8 cellular contexts compared by ENCODE assay signal in genomic region chr7:55526770-55527169, GRCh38. TPM values are rescaled to one million over a fixed set of nuclear protein-coding genes. Genes with fewer than 3 reads are reported as not detected.
A peak's percentile ranks its signal among the peaks of the same experiment; 100 is the strongest.
DNase-seq lines count a peak whose midpoint lies in the region; ATAC-seq, FAIRE-seq and TF ChIP-seq lines count a peak whose summit lies in the region.

No MANE protein-coding gene starts in this region.

- H3K4me3 ChIP-seq in HepG2 (replicated peaks in 1 of 3; ENCODE audit: insufficient read depth in 1 of 3, low read depth in 2 of 3, low read length in 3 of 3), result no peak overlapping the region
- no peak overlapping the region for H3K4me3 ChIP-seq in tibial artery

- in situ Hi-C loops in HepG2 (cut with HindIII; ENCODE audit: extremely low pct_ligation_motif_present, low pct_unique_long_range_greater_than_20kb), result no loop called here

- FAIRE-seq in HepG2 (lab: Jason Lieb, UNC), result no peak

- no peaks in the 10 kb centered on the region; the same call in 1 of the 2 replicates for H4K20me1 ChIP-seq in HepG2 (ENCODE audit: insufficient read depth, low read length)

- no peak for TF ChIP-seq CTCF in HepG2 (CRISPR knock-in tag; IDR thresholded peaks at IDR 0.05)
- TF ChIP-seq CTCF in tibial artery (IDR thresholded peaks at IDR 0.05), result no peak

- CTCF ChIA-PET in HepG2 (lab: Yijun Ruan, JAX; ENCODE audit: low intra/inter-chr PET ratio, low total read pairs), result no interaction called here

- no peak for TF ChIP-seq EP300 in HepG2 (IDR thresholded peaks at IDR 0.05; ENCODE audit: low read depth in 2 of 2, low read length in 2 of 2)
- TF ChIP-seq EP300 in HepG2 (CRISPR knock-in tag; IDR thresholded peaks at IDR 0.05; ENCODE audit: borderline replicate concordance), result no peak

- peaks cover 32% of the 10 kb centered on the region for H3K79me2 ChIP-seq in HepG2 (ENCODE audit: insufficient read depth, low read length)

- TF ChIP-seq RAD21 in HepG2 (CRISPR knock-in tag; IDR thresholded peaks at IDR 0.05), result no peak

- H3K36me3 ChIP-seq in HepG2 (replicated peaks in 1 of 2; ENCODE audit: control insufficient read depth in 1 of 2, insufficient read depth in 2 of 2, low read length in 2 of 2) (no peaks in the 10 kb centered on the region), tibial artery (no peaks in the 10 kb centered on the region)

- H2AFZ ChIP-seq in HepG2 (ENCODE audit: low read length), result no peak overlapping the region

- H3K4me1 ChIP-seq in HepG2 (ENCODE audit: insufficient read depth, low read length), result no peaks in the 10 kb centered on the region
- peaks cover 0 to 32% (median 13%) of the 10 kb centered on the region in 4 donors for H3K4me1 ChIP-seq in tibial artery

- H3K9me3 ChIP-seq in HepG2 (ENCODE audit: low read length) (no peaks in the 10 kb centered on the region), tibial artery (no peaks in the 10 kb centered on the region)

- no TSS peak for BruUV-seq in HepG2 (replicated peaks; lab: Mats Ljungman, UMichigan)

- peak; percentile 15 for DNase-seq in NCI-H82 treated with DMSO at 0.1 percent for 48 hours (lab: John Stamatoyannopoulos, UW; ENCODE audit: unreplicated experiment)
- no peak for DNase-seq in HepG2 (ENCODE audit: low spot score)
- no peak for DNase-seq in tibial artery
- DNase-seq in HT-29 (ENCODE audit: low spot score), result no peak
- no peak for DNase-seq in EL
- no peak for DNase-seq in cortex of kidney (lab: John Stamatoyannopoulos, UW)

- no peak for TF ChIP-seq POLR2A in HepG2 (IDR thresholded peaks at IDR 0.05; ENCODE audit: insufficient read depth in 1 of 2, low read depth in 2 of 2, low read length in 2 of 2)

- intact Hi-C loops in HepG2 (cut with micrococcal nuclease; ENCODE audit: unreplicated experiment), result no loop called here
- intact Hi-C loops in tibial artery (cut with DNase I; ENCODE audit: low total_unique reads), result no loop called here

- H3K9ac ChIP-seq in HepG2 (ENCODE audit: insufficient read depth, low read depth, low read length), result no peak overlapping the region

- H3K4me2 ChIP-seq in HepG2 (ENCODE audit: low read depth, low read length), result no peak overlapping the region

- 98% methylated on average over 5 of the region's 5 CpGs for WGBS in HepG2 (ENCODE audit: low lambda C conversion rate)

- ATAC-seq in GM18867 (IDR thresholded peaks at IDR 0.05; ENCODE audit: unreplicated experiment) (peak; percentile 69), HG02885 (IDR thresholded peaks at IDR 0.05; ENCODE audit: poor library complexity, unreplicated experiment) (peak; percentile 76), HepG2 (peak; percentile 38; the same call in 1 of the 3 replicates)

- no peak overlapping the region for H3K27ac ChIP-seq in HepG2 (ENCODE audit: extremely low read length, insufficient read depth, low read length)
- H3K27ac ChIP-seq in tibial artery, result no peak overlapping the region

- H3K27me3 ChIP-seq in HepG2 (ENCODE audit: control insufficient read depth in 1 of 2, insufficient read depth in 2 of 2, low read length in 2 of 2), result no peaks in the 10 kb centered on the region
- no peaks in the 10 kb centered on the region for H3K27me3 ChIP-seq in tibial artery

- POLR2A ChIA-PET in HepG2 (lab: Yijun Ruan, JAX), result no interaction called here

TF ChIP-seq in HepG2, 621 proteins besides CTCF, POLR2A, EP300 and RAD21:
- TF ChIP-seq BCL6 (CRISPR knock-in tag; IDR thresholded peaks at IDR 0.05) (no peak), PPARG (CRISPR knock-in tag; conservative IDR thresholded peaks at IDR 0.05) (no peak), FOXC1 (CRISPR knock-in tag; IDR thresholded peaks at IDR 0.05; ENCODE audit: borderline replicate concordance) (no peak), SMAD3 (CRISPR knock-in tag; IDR thresholded peaks at IDR 0.05) (no peak), PBX2 (CRISPR knock-in tag; IDR thresholded peaks at IDR 0.05) (no peak), MTERF4 (CRISPR knock-in tag; IDR thresholded peaks at IDR 0.05) (no peak)
- TF ChIP-seq, protein P1, sequence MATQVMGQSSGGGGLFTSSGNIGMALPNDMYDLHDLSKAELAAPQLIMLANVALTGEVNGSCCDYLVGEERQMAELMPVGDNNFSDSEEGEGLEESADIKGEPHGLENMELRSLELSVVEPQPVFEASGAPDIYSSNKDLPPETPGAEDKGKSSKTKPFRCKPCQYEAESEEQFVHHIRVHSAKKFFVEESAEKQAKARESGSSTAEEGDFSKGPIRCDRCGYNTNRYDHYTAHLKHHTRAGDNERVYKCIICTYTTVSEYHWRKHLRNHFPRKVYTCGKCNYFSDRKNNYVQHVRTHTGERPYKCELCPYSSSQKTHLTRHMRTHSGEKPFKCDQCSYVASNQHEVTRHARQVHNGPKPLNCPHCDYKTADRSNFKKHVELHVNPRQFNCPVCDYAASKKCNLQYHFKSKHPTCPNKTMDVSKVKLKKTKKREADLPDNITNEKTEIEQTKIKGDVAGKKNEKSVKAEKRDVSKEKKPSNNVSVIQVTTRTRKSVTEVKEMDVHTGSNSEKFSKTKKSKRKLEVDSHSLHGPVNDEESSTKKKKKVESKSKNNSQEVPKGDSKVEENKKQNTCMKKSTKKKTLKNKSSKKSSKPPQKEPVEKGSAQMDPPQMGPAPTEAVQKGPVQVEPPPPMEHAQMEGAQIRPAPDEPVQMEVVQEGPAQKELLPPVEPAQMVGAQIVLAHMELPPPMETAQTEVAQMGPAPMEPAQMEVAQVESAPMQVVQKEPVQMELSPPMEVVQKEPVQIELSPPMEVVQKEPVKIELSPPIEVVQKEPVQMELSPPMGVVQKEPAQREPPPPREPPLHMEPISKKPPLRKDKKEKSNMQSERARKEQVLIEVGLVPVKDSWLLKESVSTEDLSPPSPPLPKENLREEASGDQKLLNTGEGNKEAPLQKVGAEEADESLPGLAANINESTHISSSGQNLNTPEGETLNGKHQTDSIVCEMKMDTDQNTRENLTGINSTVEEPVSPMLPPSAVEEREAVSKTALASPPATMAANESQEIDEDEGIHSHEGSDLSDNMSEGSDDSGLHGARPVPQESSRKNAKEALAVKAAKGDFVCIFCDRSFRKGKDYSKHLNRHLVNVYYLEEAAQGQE (IDR thresholded peaks at IDR 0.05; ENCODE audit: borderline replicate concordance in 1 of 2, low read depth in 1 of 2, low read length in 2 of 2), result peak; percentile 3 to 78
- TF ChIP-seq, protein P2, sequence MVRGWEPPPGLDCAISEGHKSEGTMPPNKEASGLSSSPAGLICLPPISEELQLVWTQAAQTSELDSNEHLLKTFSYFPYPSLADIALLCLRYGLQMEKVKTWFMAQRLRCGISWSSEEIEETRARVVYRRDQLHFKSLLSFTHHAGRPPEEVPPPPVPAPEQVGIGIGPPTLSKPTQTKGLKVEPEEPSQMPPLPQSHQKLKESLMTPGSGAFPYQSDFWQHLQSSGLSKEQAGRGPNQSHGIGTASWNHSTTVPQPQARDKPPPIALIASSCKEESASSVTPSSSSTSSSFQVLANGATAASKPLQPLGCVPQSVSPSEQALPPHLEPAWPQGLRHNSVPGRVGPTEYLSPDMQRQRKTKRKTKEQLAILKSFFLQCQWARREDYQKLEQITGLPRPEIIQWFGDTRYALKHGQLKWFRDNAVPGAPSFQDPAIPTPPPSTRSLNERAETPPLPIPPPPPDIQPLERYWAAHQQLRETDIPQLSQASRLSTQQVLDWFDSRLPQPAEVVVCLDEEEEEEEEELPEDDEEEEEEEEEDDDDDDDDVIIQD (CRISPR knock-in tag; IDR thresholded peaks at IDR 0.05; ENCODE audit: low read depth), result no peak

RNA-seq across cellular contexts. Expression of gene VOPP1, which starts 45.5 kb away (rescaled TPM):
- 49.9 and 55.3 TPM in 2 replicates for total RNA-seq in HepG2 (2016; rRNA removed; fragmentation: Illumina TruSeq; extraction: Trizol)
- 29.6 and 31.7 TPM in 2 replicates for total RNA-seq in HepG2 (2016; cell fraction: cytosol; rRNA removed; fragmentation: Illumina TruSeq; extraction: Trizol; ENCODE audit: low read depth)
- 43.7 and 56.7 TPM in 2 replicates for total RNA-seq in HepG2 (2016; cell fraction: insoluble cytoplasmic fraction; rRNA removed; fragmentation: Illumina TruSeq; extraction: Trizol)
- 74.9 and 78.9 TPM in 2 replicates for total RNA-seq in HepG2 (2016; cell fraction: membrane; rRNA removed; fragmentation: Illumina TruSeq; extraction: Trizol)
- 43.5 and 50.2 TPM in 2 replicates for total RNA-seq in HepG2 (2016; cell fraction: nucleus; rRNA removed; fragmentation: Illumina TruSeq; extraction: Trizol)
- 21.3 and 21.8 TPM in 2 replicates for polyA plus RNA-seq in HepG2 (2011; rRNA removed)
- polyA plus RNA-seq in HepG2 (2011; cell fraction: cytosol; rRNA removed), result 21.1 and 24.6 TPM in 2 replicates
- 12.5 and 14.4 TPM in 2 replicates for polyA plus RNA-seq in HepG2 (2011; cell fraction: nucleus; rRNA removed)
- 24.1 and 26.8 TPM in 2 replicates for polyA plus RNA-seq in HepG2 (2012)
- polyA plus RNA-seq in HepG2 (2016; cell fraction: cytosol; fragmentation: Illumina TruSeq; extraction: Trizol; ENCODE audit: low read depth), result 32.1 and 36.4 TPM in 2 replicates
- polyA plus RNA-seq in HepG2 (2016; cell fraction: insoluble cytoplasmic fraction; fragmentation: Illumina TruSeq; extraction: Trizol; ENCODE audit: low read depth), result 38.0 and 40.3 TPM in 2 replicates
- polyA plus RNA-seq in HepG2 (2016; cell fraction: membrane; fragmentation: Illumina TruSeq; extraction: Trizol; ENCODE audit: low read depth), result 62.2 and 67.1 TPM in 2 replicates
- 49.8 and 50.9 TPM in 2 replicates for polyA plus RNA-seq in HepG2 (2016; cell fraction: nucleus; fragmentation: Illumina TruSeq; extraction: Trizol; ENCODE audit: insufficient read depth, low read depth)
- polyA minus RNA-seq in HepG2 (2011; rRNA and poly(A)+ RNA removed; ENCODE audit: low replicate concordance), result 59.2 and 63.5 TPM in 2 replicates
- 28.0 and 28.5 TPM in 2 replicates for polyA minus RNA-seq in HepG2 (2011; cell fraction: cytosol; rRNA and poly(A)+ RNA removed)
- polyA minus RNA-seq in HepG2 (2011; cell fraction: nucleus; rRNA and poly(A)+ RNA removed), result 19.4 and 23.2 TPM in 2 replicates
- 126 and 133 TPM in 2 replicates for total RNA-seq in HT-29 (2014; rRNA removed; shearing (Covaris generic))
